In genomic region chr1:173426057-173426456, GRCh38 we compare ENCODE assay signal across 18 cellular contexts.
"Had no signal": no experiment of that assay in that cellular context is flagged by ENCODE, and none has a peak within 500 bp of the region (broad histone marks: within the 10 kb centered on the region; RNA-seq: fewer than 3 reads in every experiment).

No MANE protein-coding gene starts in this region.

- H3K9me3 ChIP-seq: gastroesophageal sphincter, heart right ventricle, pancreas, spleen, stomach, testis, uterus had no signal

- H3K4me3 ChIP-seq: gastroesophageal sphincter, heart right ventricle, lung, pancreas, spleen, stomach, testis, uterus had no signal

- H3K36me3 ChIP-seq: pancreas, uterus had no signal

- ATAC-seq: gastroesophageal sphincter; heart right ventricle; left cardiac atrium; naive thymus-derived CD4-positive, alpha-beta T cell; pancreas; sciatic nerve; T-helper 17 cell had no signal

- DNase-seq: activated CD4-positive, alpha-beta T cell treated with anti-CD3 and anti-CD28 coated beads, Interleukin-2, amount 10 ng/mL, durations not matched to agents 7 days and 5 days; activated CD8-positive, alpha-beta memory T cell treated with anti-CD3 and anti-CD28 coated beads for 24 hours; activated naive CD8-positive, alpha-beta T cell treated with anti-CD3 and anti-CD28 coated beads, Interleukin-2, amount 10 ng/mL, durations not matched to agents 7 days and 5 days; cortex of kidney; effector memory CD4-positive, alpha-beta T cell; heart right ventricle; left cardiac atrium; midbrain; naive thymus-derived CD4-positive, alpha-beta T cell; pancreas; spleen; stomach; T-helper 17 cell; testis; uterus had no signal

- H3K27me3 ChIP-seq: gastroesophageal sphincter, heart right ventricle, pancreas, spleen, stomach, testis, uterus had no signal

- H3K27ac ChIP-seq: gastroesophageal sphincter, heart right ventricle, pancreas, spleen, stomach, testis, uterus had no signal
